ENCODE assay signal across 13 cellular contexts in genomic region chr17:47686661-47687327, GRCh38. TPM values are rescaled to one million over a fixed set of nuclear protein-coding genes. Genes with fewer than 3 reads are reported as not detected.
A peak's percentile ranks its signal among the peaks of the same experiment; 100 is the strongest.
DNase-seq lines count a peak whose midpoint lies in the region; ATAC-seq and TF ChIP-seq lines count a peak whose summit lies in the region.
"Had no signal": no experiment of that assay in that cellular context is flagged by ENCODE, and none has a peak within 500 bp of the region (broad histone marks: within the 10 kb centered on the region; RNA-seq: fewer than 3 reads in every experiment).

No MANE protein-coding gene starts in this region.

- H3K36me3 Mint-ChIP-seq in glutamatergic neuron (ENCODE audit: unreplicated experiment) = no peaks in the 10 kb centered on the region
- H3K36me3 Mint-ChIP-seq in stimulated activated effector memory CD8-positive, alpha-beta T cell treated with anti-CD3 and anti-CD28 coated beads, Interleukin-12 subunit alpha, Interleukin-12 subunit beta, amount 100 ng/mL, for 72 hours = peaks cover 47% of the 10 kb centered on the region

- peak overlapping the region; percentile 38 for H3K27ac Mint-ChIP-seq in glutamatergic neuron (ENCODE audit: unreplicated experiment)
- peak overlapping the region; percentile 58 for H3K27ac Mint-ChIP-seq in stimulated activated effector memory CD8-positive, alpha-beta T cell treated with anti-CD3 and anti-CD28 coated beads, Interleukin-12 subunit alpha, Interleukin-12 subunit beta, amount 100 ng/mL, for 72 hours

- H3K9me3 Mint-ChIP-seq in glutamatergic neuron (ENCODE audit: unreplicated experiment) = peaks cover 6% of the 10 kb centered on the region
- H3K9me3 Mint-ChIP-seq in stimulated activated effector memory CD8-positive, alpha-beta T cell treated with anti-CD3 and anti-CD28 coated beads, Interleukin-12 subunit alpha, Interleukin-12 subunit beta, amount 100 ng/mL, for 72 hours = no peaks in the 10 kb centered on the region

- peak; percentile 10 for DNase-seq in activated effector memory CD4-positive, alpha-beta T cell treated with anti-CD3 and anti-CD28 coated beads, Interleukin-2, amount 50 U/mL, for 16 hours
- no peak for DNase-seq in activated effector memory CD4-positive, alpha-beta T cell treated with Interleukin-2 at 50 U/mL for 16 hours
- DNase-seq in glutamatergic neuron (no peak), germinal center (ENCODE audit: low spot score) (no peak), NCI-H128 (lab: John Stamatoyannopoulos, UW; ENCODE audit: unreplicated experiment) (no peak)
- no peak for DNase-seq in stimulated activated effector memory CD8-positive, alpha-beta T cell treated with anti-CD3 and anti-CD28 coated beads, Interleukin-12 subunit alpha, Interleukin-12 subunit beta, amount 100 ng/mL, for 72 hours (ENCODE audit: low spot score in 2 of 2)
- no peak for DNase-seq in stimulated activated CD4-positive, alpha-beta T cell treated with anti-CD3 and anti-CD28 coated beads, Interleukin-1b, Interleukin-23, amount 100 ng/mL, for 48 hours
- DNase-seq: MM.1S, NCI-H510A, RPMI8226, upper lobe of left lung had no signal

- H3K4me3 Mint-ChIP-seq in glutamatergic neuron (ENCODE audit: unreplicated experiment) = no peak overlapping the region
- H3K4me3 Mint-ChIP-seq in stimulated activated effector memory CD8-positive, alpha-beta T cell treated with anti-CD3 and anti-CD28 coated beads, Interleukin-12 subunit alpha, Interleukin-12 subunit beta, amount 100 ng/mL, for 72 hours = no peak overlapping the region

- H3K4me1 Mint-ChIP-seq in glutamatergic neuron (ENCODE audit: low read depth, unreplicated experiment) = peaks cover 12% of the 10 kb centered on the region
- peaks cover 23% of the 10 kb centered on the region for H3K4me1 Mint-ChIP-seq in stimulated activated effector memory CD8-positive, alpha-beta T cell treated with anti-CD3 and anti-CD28 coated beads, Interleukin-12 subunit alpha, Interleukin-12 subunit beta, amount 100 ng/mL, for 72 hours

- peaks cover 2% of the 10 kb centered on the region for H3K27me3 Mint-ChIP-seq in glutamatergic neuron (ENCODE audit: unreplicated experiment)

- TF ChIP-seq CTCF in glutamatergic neuron (IDR thresholded peaks at IDR 0.05; ENCODE audit: partially characterized antibody, unreplicated experiment) = no peak

- ATAC-seq in SK-N-SH treated with all-trans-retinoic acid at 6 μM for 48 hours = peak; percentile 5; the same call in 2 of the 3 replicates
- ATAC-seq in stimulated activated effector memory CD8-positive, alpha-beta T cell treated with anti-CD3 and anti-CD28 coated beads, Interleukin-12 subunit alpha, Interleukin-12 subunit beta, amount 100 ng/mL, for 72 hours = no peak
- ATAC-seq: sciatic nerve had no signal

TF ChIP-seq in SK-N-SH treated with all-trans-retinoic acid at 6 μM for 48 hours, 23 proteins besides CTCF, POLR2A, EP300 and RAD21:
- no peak for TF ChIP-seq TOX (CRISPR knock-in tag; IDR thresholded peaks at IDR 0.05; ENCODE audit: borderline replicate concordance)
- TF ChIP-seq GLIS3 (CRISPR knock-in tag; IDR thresholded peaks at IDR 0.05) = 0 out of 2 replicates have a peak, but pooled peaks have one; percentile 33

RNA-seq across cellular contexts. Expression of gene TBKBP1, which starts 7.2 kb away (rescaled TPM):
- total RNA-seq in glutamatergic neuron (ENCODE audit: unreplicated experiment) = 30.7 TPM

RNA-seq across cellular contexts. Expression of gene KPNB1, which starts 37.1 kb away (rescaled TPM):
- total RNA-seq in glutamatergic neuron (ENCODE audit: unreplicated experiment) = 350 TPM

RNA-seq across cellular contexts. Expression of gene TBX21, which starts 46.2 kb away (rescaled TPM):
- not detected for total RNA-seq in glutamatergic neuron (ENCODE audit: unreplicated experiment)
